8 cellular contexts compared by ENCODE assay signal in genomic region chr9:33140406-33141360, GRCh38. TPM values are rescaled to one million over a fixed set of nuclear protein-coding genes. Genes with fewer than 3 reads are reported as not detected.
DNase-seq lines count a peak whose midpoint lies in the region; ATAC-seq and TF ChIP-seq lines count a peak whose summit lies in the region.

No MANE protein-coding gene starts in this region.

- H2BK120ac ChIP-seq in H9 (ENCODE audit: low read depth, low read length, poor library complexity, severe bottlenecking): no peak overlapping the region

- peaks cover 94 to 98% (median 97%) of the 10 kb centered on the region in 3 donors for H3K4me1 Mint-ChIP-seq in CD8-positive, alpha-beta memory T cell
- peaks cover 13 to 14% of the 10 kb centered on the region in 2 experiments for H3K4me1 Mint-ChIP-seq in H9
- H3K4me1 Mint-ChIP-seq in dendritic cell treated with granulocyte-macrophage colony-stimulating factor and Interleukin-4, amounts not matched to agents 40 ng/mL and 50 ng/mL, for 4 days (ENCODE audit: low read depth): peaks cover 92% of the 10 kb centered on the region
- peaks cover 53% of the 10 kb centered on the region for H3K4me1 Mint-ChIP-seq in osteocyte (ENCODE audit: unreplicated experiment)

- H3K23ac ChIP-seq in H9 (ENCODE audit: insufficient read length, low read depth, low read length): no peak overlapping the region

- no peak overlapping the region for H4K5ac ChIP-seq in H9 (ENCODE audit: insufficient read length, low read depth, low read length)

- peaks cover 0 to 9% (median 4%) of the 10 kb centered on the region in 3 donors for H3K36me3 Mint-ChIP-seq in CD8-positive, alpha-beta memory T cell
- H3K36me3 Mint-ChIP-seq in H9 (ENCODE audit: insufficient read depth in 1 of 3, low read depth in 3 of 3): no peaks in the 10 kb centered on the region
- H3K36me3 Mint-ChIP-seq in dendritic cell treated with granulocyte-macrophage colony-stimulating factor and Interleukin-4, amounts not matched to agents 40 ng/mL and 50 ng/mL, for 4 days (ENCODE audit: low read depth): peaks cover 63% of the 10 kb centered on the region
- peaks cover 1% of the 10 kb centered on the region for H3K36me3 Mint-ChIP-seq in osteocyte (ENCODE audit: unreplicated experiment)

- H3K56ac ChIP-seq in H9 (ENCODE audit: insufficient read length, low read depth, low read length): no peak overlapping the region

- H3K4me1 ChIP-seq in CD8-positive, alpha-beta memory T cell (ENCODE audit: insufficient read depth, low read length): peaks cover 100% of the 10 kb centered on the region
- H3K4me1 ChIP-seq in H9 (ENCODE audit: insufficient read depth, low read length): no peaks in the 10 kb centered on the region

- CTCF ChIA-PET in CD8-positive, alpha-beta memory T cell (lab: Charles Lee): interaction anchor here (0.8 to 2.0 kb wide), 4 partner anchors 8 to 29 kb away, joined by 3 to 8 read pairs (median 5); partner anchors contain the start of gene B4GALT1

- peak overlapping the region; percentile 57 for H3K27ac ChIP-seq in CD8-positive, alpha-beta memory T cell (ENCODE audit: low read depth, low read length)
- H3K27ac ChIP-seq in H9 (ENCODE audit: insufficient read length, low read depth, low read length): no peak overlapping the region

- H3K23me2 ChIP-seq in H9 (ENCODE audit: insufficient read length, low read depth, low read length, poor library complexity, severe bottlenecking): no peaks in the 10 kb centered on the region

- H2AK5ac ChIP-seq in H9 (ENCODE audit: insufficient read length, low read length): no peak overlapping the region

- H2BK15ac ChIP-seq in H9 (ENCODE audit: low read depth, low read length): no peak overlapping the region

- H2AFZ ChIP-seq in H9 (ENCODE audit: low read length): no peak overlapping the region

- no peak overlapping the region for H2BK5ac ChIP-seq in H9 (ENCODE audit: insufficient read length, low read length)

- H3K79me1 ChIP-seq in H9 (ENCODE audit: insufficient read depth, low read depth, low read length, poor library complexity, severe bottlenecking): peaks cover 4% of the 10 kb centered on the region

- no peaks in the 10 kb centered on the region; the same call in 1 of the 2 replicates for H3K79me2 ChIP-seq in H9 (ENCODE audit: insufficient read depth, low read length)

- TF ChIP-seq CTCF in H9 (conservative IDR thresholded peaks at IDR 0.05) (no peak), osteocyte (IDR thresholded peaks at IDR 0.05) (no peak)

- H4K20me1 ChIP-seq in H9 (ENCODE audit: control insufficient read depth, insufficient read depth, insufficient read length): no peaks in the 10 kb centered on the region

- H3K14ac ChIP-seq in H9 (ENCODE audit: insufficient read depth, low read length): no peak overlapping the region

- no peak for ATAC-seq in GM21526 (IDR thresholded peaks at IDR 0.05; ENCODE audit: low FRiP score, unreplicated experiment)
- no peak for ATAC-seq in HG02938 (IDR thresholded peaks at IDR 0.05; ENCODE audit: unreplicated experiment)
- no peak for ATAC-seq in GM18498 (IDR thresholded peaks at IDR 0.05; ENCODE audit: unreplicated experiment)

- H3K27ac Mint-ChIP-seq in CD8-positive, alpha-beta memory T cell: peak overlapping the region; percentile 83 to 99 (median 98)
- H3K27ac Mint-ChIP-seq in H9 (peak overlapping the region in 2 of 3 experiments; percentile 34 to 81; a peak in 3 of 7 replicates), osteocyte (ENCODE audit: unreplicated experiment) (peak overlapping the region; percentile 78)
- H3K27ac Mint-ChIP-seq in dendritic cell treated with granulocyte-macrophage colony-stimulating factor and Interleukin-4, amounts not matched to agents 40 ng/mL and 50 ng/mL, for 4 days: peak overlapping the region; percentile 25

- H3K4ac ChIP-seq in H9 (ENCODE audit: low read depth, low read length): no peak overlapping the region

- H3K36me3 ChIP-seq in CD8-positive, alpha-beta memory T cell (ENCODE audit: insufficient read depth, low read length): no peaks in the 10 kb centered on the region

- no peak overlapping the region for H2BK20ac ChIP-seq in H9 (ENCODE audit: low read depth, low read length, poor library complexity, severe bottlenecking)

- no peak overlapping the region for H3K9ac ChIP-seq in H9 (ENCODE audit: extremely low read depth, insufficient read length, low read length)

- WGBS in H9 (ENCODE audit: extremely low coverage, insufficient read length, low lambda C conversion rate): no CpG with 5 or more reads among the region's 9 CpGs

- no peaks in the 10 kb centered on the region for H3K9me3 Mint-ChIP-seq in CD8-positive, alpha-beta memory T cell
- H3K9me3 Mint-ChIP-seq in H9 (no peaks in the 10 kb centered on the region; a peak in 1 of 5 replicates), osteocyte (ENCODE audit: unreplicated experiment) (no peaks in the 10 kb centered on the region)
- H3K9me3 Mint-ChIP-seq in dendritic cell treated with granulocyte-macrophage colony-stimulating factor and Interleukin-4, amounts not matched to agents 40 ng/mL and 50 ng/mL, for 4 days: no peaks in the 10 kb centered on the region

- POLR2A ChIA-PET in CD8-positive, alpha-beta memory T cell (lab: Charles Lee): interaction anchor here (1.6 to 2.5 kb wide), 3 partner anchors 13 to 27 kb away, joined by 5 to 8 read pairs (median 7); partner anchors contain the start of gene B4GALT1

- no peak overlapping the region for H3K4me3 ChIP-seq in CD8-positive, alpha-beta memory T cell (ENCODE audit: low read length)

- no peak overlapping the region for H3K4me2 ChIP-seq in H9 (ENCODE audit: insufficient read depth, insufficient read length, low read length)

- H3T11ph ChIP-seq in H9 (ENCODE audit: low read length): no peak overlapping the region

- H2BK12ac ChIP-seq in H9 (ENCODE audit: insufficient read length, low read depth, low read length): no peak overlapping the region

- H3K18ac ChIP-seq in H9 (ENCODE audit: insufficient read length, low read depth, low read length): no peak overlapping the region

- no peak overlapping the region for H4K8ac ChIP-seq in H9 (replicated peaks; ENCODE audit: insufficient read length, low read depth, low read length)

- no peak for DNase-seq in CD8-positive, alpha-beta memory T cell
- DNase-seq in H9 (no peak), osteocyte (ENCODE audit: extremely low spot score, unreplicated experiment) (no peak), D341Med (ENCODE audit: low spot score) (no peak)

- intact Hi-C loops in dendritic cell treated with granulocyte-macrophage colony-stimulating factor and Interleukin-4, amounts not matched to agents 40 ng/mL and 50 ng/mL, for 4 days (cut with micrococcal nuclease): no loop called here

- H3K4me3 Mint-ChIP-seq in CD8-positive, alpha-beta memory T cell: peak overlapping the region; percentile 73 to 92 (median 80)
- H3K4me3 Mint-ChIP-seq in H9: no peak overlapping the region
- no peak overlapping the region for H3K4me3 Mint-ChIP-seq in dendritic cell treated with granulocyte-macrophage colony-stimulating factor and Interleukin-4, amounts not matched to agents 40 ng/mL and 50 ng/mL, for 4 days
- peak overlapping the region; percentile 19 for H3K4me3 Mint-ChIP-seq in osteocyte (ENCODE audit: unreplicated experiment)

- H3K27me3 Mint-ChIP-seq in CD8-positive, alpha-beta memory T cell: peaks cover 0 to 1% of the 10 kb centered on the region in 2 donors
- H3K27me3 Mint-ChIP-seq in H9 (ENCODE audit: low read depth) (no peaks in the 10 kb centered on the region), osteocyte (ENCODE audit: unreplicated experiment) (no peaks in the 10 kb centered on the region)
- H3K27me3 Mint-ChIP-seq in dendritic cell treated with granulocyte-macrophage colony-stimulating factor and Interleukin-4, amounts not matched to agents 40 ng/mL and 50 ng/mL, for 4 days: no peaks in the 10 kb centered on the region

- H4K91ac ChIP-seq in H9 (ENCODE audit: insufficient read length, low read depth, low read length): no peak overlapping the region

- H3K27me3 ChIP-seq in CD8-positive, alpha-beta memory T cell (ENCODE audit: insufficient read depth, low read length, poor library complexity, severe bottlenecking): no peaks in the 10 kb centered on the region
- H3K27me3 ChIP-seq in H9 (ENCODE audit: insufficient read depth, low read length): no peaks in the 10 kb centered on the region

- no peaks in the 10 kb centered on the region for H3K9me3 ChIP-seq in CD8-positive, alpha-beta memory T cell (ENCODE audit: low read length)
- no peaks in the 10 kb centered on the region for H3K9me3 ChIP-seq in H9 (ENCODE audit: control insufficient read depth, low read depth, low read length)

RNA-seq across cellular contexts. Expression of gene B4GALT1, which starts 26.5 kb away (rescaled TPM):
- total RNA-seq in CD8-positive, alpha-beta memory T cell: 10 to 100 TPM; 38.0 to 38.3 TPM
- polyA plus RNA-seq in CD8-positive, alpha-beta memory T cell: 41.6 TPM
- total RNA-seq in H9 (2021) (15.3 and 16.1 TPM in 2 replicates), osteocyte (39.1 and 40.9 TPM in 2 replicates)

Comparison
In these comparisons a context has a peak if more than half of its experiments do, and no peak if none do; other contexts are left out.
1. H3K27ac Mint-ChIP-seq: peak in every context shown above with its lines; median percentile 98 in CD8-positive, alpha-beta memory T cell; 78 in osteocyte; 58 in H9; 25 in dendritic cell treated with granulocyte-macrophage colony-stimulating factor and Interleukin-4, amounts not matched to agents 40 ng/mL and 50 ng/mL, for 4 days.
2. H3K4me3 Mint-ChIP-seq: peak in CD8-positive, alpha-beta memory T cell (7 of 7) and osteocyte (single experiment); none in H9 (0 of 2) and dendritic cell treated with granulocyte-macrophage colony-stimulating factor and Interleukin-4, amounts not matched to agents 40 ng/mL and 50 ng/mL, for 4 days (single experiment).